Comparison of ENCODE assay signal across 14 cellular contexts in genomic region chr9:14403112-14403511, GRCh38.
DNase-seq lines count a peak whose midpoint lies in the region; ATAC-seq, FAIRE-seq and TF ChIP-seq lines count a peak whose summit lies in the region.
"Had no signal": no experiment of that assay in that cellular context is flagged by ENCODE, and none has a peak within 500 bp of the region (broad histone marks: within the 10 kb centered on the region; RNA-seq: fewer than 3 reads in every experiment).

No MANE protein-coding gene starts in this region.

- no peaks in the 10 kb centered on the region; a peak in 1 of 5 replicates for H3K27me3 ChIP-seq in HepG2 (ENCODE audit: control insufficient read depth in 1 of 2, insufficient read depth in 2 of 2, low read length in 2 of 2)
- no peaks in the 10 kb centered on the region for H3K27me3 ChIP-seq in right lobe of liver
- H3K27me3 ChIP-seq: BE2C had no signal

- H3K27ac ChIP-seq in HepG2 (ENCODE audit: extremely low read length, insufficient read depth, low read length) = no peak overlapping the region
- H3K27ac ChIP-seq in right lobe of liver = no peak overlapping the region

- TF ChIP-seq POLR2A in HepG2 (IDR thresholded peaks at IDR 0.05; ENCODE audit: insufficient read depth in 1 of 2, low read depth in 2 of 2, low read length in 2 of 2) = no peak
- TF ChIP-seq POLR2A in right lobe of liver (IDR thresholded peaks at IDR 0.05) = no peak

- FAIRE-seq in HepG2 (lab: Jason Lieb, UNC) = no peak
- FAIRE-seq: H54 had no signal

- no peaks in the 10 kb centered on the region for H3K4me1 ChIP-seq in HepG2 (ENCODE audit: insufficient read depth, low read length)
- no peaks in the 10 kb centered on the region for H3K4me1 ChIP-seq in right lobe of liver
- H3K4me1 ChIP-seq: BE2C had no signal

- no peaks in the 10 kb centered on the region for H3K36me3 ChIP-seq in HepG2 (replicated peaks in 1 of 2; ENCODE audit: control insufficient read depth in 1 of 2, insufficient read depth in 2 of 2, low read length in 2 of 2)
- no peaks in the 10 kb centered on the region for H3K36me3 ChIP-seq in right lobe of liver
- H3K36me3 ChIP-seq: BE2C had no signal

- H3K4me3 ChIP-seq in HepG2 (replicated peaks in 1 of 3; ENCODE audit: insufficient read depth in 1 of 3, low read depth in 2 of 3, low read length in 3 of 3) (no peak overlapping the region), right lobe of liver (no peak overlapping the region)

- POLR2A ChIA-PET in HepG2 (lab: Yijun Ruan, JAX) = no interaction called here

- H3K4me2 ChIP-seq in HepG2 (ENCODE audit: low read depth, low read length) = no peak overlapping the region

- no TSS peak for BruUV-seq in HepG2 (replicated peaks; lab: Mats Ljungman, UMichigan)

- no peak for TF ChIP-seq EP300 in HepG2 (IDR thresholded peaks at IDR 0.05; ENCODE audit: low read depth in 2 of 2, low read length in 2 of 2)
- no peak for TF ChIP-seq EP300 in HepG2 (CRISPR knock-in tag; IDR thresholded peaks at IDR 0.05; ENCODE audit: borderline replicate concordance)

- CTCF ChIA-PET in HepG2 (lab: Yijun Ruan, JAX; ENCODE audit: low intra/inter-chr PET ratio, low total read pairs) = no interaction called here

- in situ Hi-C loops in HepG2 (cut with HindIII; ENCODE audit: extremely low pct_ligation_motif_present, low pct_unique_long_range_greater_than_20kb) = no loop called here

- H3K79me2 ChIP-seq in HepG2 (ENCODE audit: insufficient read depth, low read length) = no peaks in the 10 kb centered on the region

- ATAC-seq in HepG2 (no peak), right lobe of liver (no peak), GM19395 (IDR thresholded peaks at IDR 0.05; ENCODE audit: unreplicated experiment) (no peak)

- no peak overlapping the region for H3K9ac ChIP-seq in HepG2 (ENCODE audit: insufficient read depth, low read depth, low read length)

- WGBS in HepG2 (ENCODE audit: low lambda C conversion rate) = 3% methylated on average over 4 of the region's 4 CpGs
- 36% methylated on average over 4 of the region's 4 CpGs for WGBS in right lobe of liver (ENCODE audit: insufficient coverage, low coverage, low lambda C conversion rate, missing lambda C conversion rate)

- intact Hi-C loops in HepG2 (cut with micrococcal nuclease; ENCODE audit: unreplicated experiment) (no loop called here), right lobe of liver (cut with DNase I) (no loop called here)

- no peaks in the 10 kb centered on the region for H4K20me1 ChIP-seq in HepG2 (ENCODE audit: insufficient read depth, low read length)

- no peaks in the 10 kb centered on the region for H3K9me3 ChIP-seq in HepG2 (ENCODE audit: low read length)
- no peaks in the 10 kb centered on the region for H3K9me3 ChIP-seq in right lobe of liver
- H3K9me3 ChIP-seq: BE2C had no signal

- no peak overlapping the region for H2AFZ ChIP-seq in HepG2 (ENCODE audit: low read length)

- DNase-seq in HepG2 (ENCODE audit: low spot score) = no peak
- DNase-seq in right lobe of liver = no peak
- peak; percentile 3 for DNase-seq in NCI-H2227 treated with DMSO at 0.1 percent for 48 hours (lab: John Stamatoyannopoulos, UW)
- DNase-seq in cerebellar cortex (ENCODE audit: low spot score) = peak; percentile 78
- DNase-seq in KG1 (lab: John Stamatoyannopoulos, UW) = no peak
- no peak for DNase-seq in NCI-H128 (lab: John Stamatoyannopoulos, UW; ENCODE audit: unreplicated experiment)
- DNase-seq: BE2C; CD4-positive, alpha-beta memory T cell; EL; NCI-H1436 treated with DMSO at 0.1 percent for 48 hours; SIG-M5; T-helper 2 cell had no signal

- TF ChIP-seq CTCF in HepG2 (CRISPR knock-in tag; IDR thresholded peaks at IDR 0.05) (no peak), right lobe of liver (IDR thresholded peaks at IDR 0.05) (no peak)

- no peak for TF ChIP-seq RAD21 in HepG2 (CRISPR knock-in tag; IDR thresholded peaks at IDR 0.05)

TF ChIP-seq in HepG2, 621 proteins besides CTCF, POLR2A, EP300 and RAD21:
- peak; percentile 77 for TF ChIP-seq HNRNPK (IDR thresholded peaks at IDR 0.05; ENCODE audit: low read depth, low read length, poor library complexity, severe bottlenecking)
- TF ChIP-seq ZZZ3 (CRISPR knock-in tag; IDR thresholded peaks at IDR 0.05; ENCODE audit: borderline replicate concordance) = no peak

Comparison
In these comparisons a context has a peak if more than half of its experiments do, and no peak if none do; other contexts are left out.
1. DNase-seq: peak in NCI-H2227 treated with DMSO at 0.1 percent for 48 hours (single experiment) and cerebellar cortex (single experiment); none in HepG2 (single experiment), right lobe of liver (0 of 3), KG1 (single experiment) and NCI-H128 (single experiment).